Comparison of ENCODE assay signal across 11 cellular contexts in the genomic region with DNA sequence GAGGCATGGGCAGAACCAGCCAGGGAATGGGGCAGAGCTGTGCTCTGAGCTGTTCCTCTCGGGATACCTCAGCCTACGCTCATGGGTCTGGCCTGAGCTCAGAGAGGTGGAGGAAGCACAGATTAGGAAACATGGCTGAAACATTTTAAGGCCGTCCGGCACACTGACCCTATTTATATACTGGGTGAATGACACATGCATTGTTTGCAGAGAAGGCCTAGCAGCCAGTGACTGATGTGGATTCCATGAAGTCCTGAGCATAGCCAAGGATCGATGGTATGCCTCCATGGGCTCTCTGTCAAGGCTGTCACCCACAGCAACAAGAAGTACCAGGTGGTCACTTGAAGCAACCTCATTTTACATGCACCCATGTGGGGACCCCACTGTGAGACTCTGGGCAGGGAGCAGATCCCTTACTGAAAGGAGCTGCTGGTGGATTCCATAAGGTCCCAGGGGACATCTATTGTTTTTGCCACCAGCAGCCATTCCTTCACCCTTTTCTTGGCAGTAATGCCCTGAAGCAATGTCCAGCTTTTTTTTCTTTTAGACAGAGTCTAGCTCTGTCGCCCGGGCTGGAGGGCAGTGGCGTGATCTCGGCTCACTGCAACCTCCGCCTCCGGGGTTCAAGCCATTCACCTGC. TPM values are rescaled to one million over a fixed set of nuclear protein-coding genes. Genes with fewer than 3 reads are reported as not detected.
DNase-seq lines count a peak whose midpoint lies in the region; ATAC-seq, FAIRE-seq and TF ChIP-seq lines count a peak whose summit lies in the region.
"Had no signal": no experiment of that assay in that cellular context is flagged by ENCODE, and none has a peak within 500 bp of the region (broad histone marks: within the 10 kb centered on the region; RNA-seq: fewer than 3 reads in every experiment).

No MANE protein-coding gene starts in this region.

- H3K27me3 Mint-ChIP-seq in activated B cell treated with CpG ODN at 0.5 μM for 24 hours, result no peaks in the 10 kb centered on the region
- H3K27me3 Mint-ChIP-seq in activated CD8-positive, alpha-beta T cell treated with anti-CD3 and anti-CD28 coated beads for 36 hours, result no peaks in the 10 kb centered on the region
- H3K27me3 Mint-ChIP-seq: effector memory CD8-positive, alpha-beta T cell; stimulated activated naive CD8-positive, alpha-beta T cell treated with anti-CD3 and anti-CD28 coated beads, Interleukin-15, Interleukin-2, amounts not matched to agents 100 ng/mL and 50 ng/mL, for 24 hours had no signal

- H3K27ac ChIP-seq in ACC112 (ENCODE audit: low read depth, low read length), result peak overlapping the region; percentile 59; the same call in 1 of the 2 replicates

- CTCF ChIA-PET in activated B cell treated with CpG ODN at 0.5 μM for 24 hours (lab: Charles Lee), result interaction anchor here (1.0 to 7.9 kb wide), 5 partner anchors 10 to 104 kb away, joined by 4 to 429 read pairs (median 69); a partner anchor contains a TSS
- CTCF ChIA-PET in activated CD8-positive, alpha-beta T cell treated with anti-CD3 and anti-CD28 coated beads for 36 hours (lab: Charles Lee), result interaction anchor here (0.9 to 8.9 kb wide), 13 partner anchors 8 to 116 kb away, joined by 3 to 385 read pairs (median 14); no protein-coding TSS in a partner anchor

- POLR2A ChIA-PET in activated B cell treated with CpG ODN at 0.5 μM for 24 hours (lab: Charles Lee), result interaction anchor here (0.6 to 12.2 kb wide), 12 partner anchors 9 to 253 kb away, joined by 4 to 376 read pairs (median 20); a partner anchor contains a TSS
- POLR2A ChIA-PET in activated CD8-positive, alpha-beta T cell treated with anti-CD3 and anti-CD28 coated beads for 36 hours (lab: Charles Lee), result interaction anchor here (1.4 to 7.5 kb wide), 5 partner anchors 8 to 102 kb away, joined by 3 to 81 read pairs (median 10); a partner anchor contains a TSS

- H3K36me3 ChIP-seq in ACC112 (ENCODE audit: insufficient read depth, low read length) (0 out of 2 replicates have a peak, but pooled peaks cover 8% of the 10 kb centered on the region), GM06990 (ENCODE audit: control insufficient read depth, insufficient read depth, low read length) (peaks cover 12% of the 10 kb centered on the region)

- no peak overlapping the region for H3K4me3 Mint-ChIP-seq in activated B cell treated with CpG ODN at 0.5 μM for 24 hours
- no peak overlapping the region for H3K4me3 Mint-ChIP-seq in activated CD8-positive, alpha-beta T cell treated with anti-CD3 and anti-CD28 coated beads for 36 hours
- H3K4me3 Mint-ChIP-seq: effector memory CD8-positive, alpha-beta T cell had no signal

- H3K4me3 ChIP-seq in ACC112 (ENCODE audit: low read depth, low read length) (no peak overlapping the region), GM06990 (replicated peaks; ENCODE audit: low read depth, low read length) (no peak overlapping the region)

- H3K9me3 Mint-ChIP-seq in activated B cell treated with CpG ODN at 0.5 μM for 24 hours, result no peaks in the 10 kb centered on the region
- no peaks in the 10 kb centered on the region for H3K9me3 Mint-ChIP-seq in activated CD8-positive, alpha-beta T cell treated with anti-CD3 and anti-CD28 coated beads for 36 hours
- H3K9me3 Mint-ChIP-seq: effector memory CD8-positive, alpha-beta T cell; stimulated activated naive CD8-positive, alpha-beta T cell treated with anti-CD3 and anti-CD28 coated beads, Interleukin-15, Interleukin-2, amounts not matched to agents 100 ng/mL and 50 ng/mL, for 24 hours had no signal

- intact Hi-C loops in activated B cell treated with CpG ODN at 0.5 μM for 24 hours (cut with micrococcal nuclease), result loop anchor here (1.0 kb wide), 3 partner anchors 9 to 70 kb away; a partner anchor contains a TSS
- intact Hi-C loops in activated CD8-positive, alpha-beta T cell treated with anti-CD3 and anti-CD28 coated beads for 36 hours (cut with micrococcal nuclease), result no loop called here

- H3K4me1 Mint-ChIP-seq in activated B cell treated with CpG ODN at 0.5 μM for 24 hours, result peaks cover 83% of the 10 kb centered on the region
- peaks cover 31% of the 10 kb centered on the region for H3K4me1 Mint-ChIP-seq in activated CD8-positive, alpha-beta T cell treated with anti-CD3 and anti-CD28 coated beads for 36 hours (ENCODE audit: low read depth)

- peak overlapping the region; percentile 97 for H3K27ac Mint-ChIP-seq in activated B cell treated with CpG ODN at 0.5 μM for 24 hours
- no peak overlapping the region for H3K27ac Mint-ChIP-seq in activated CD8-positive, alpha-beta T cell treated with anti-CD3 and anti-CD28 coated beads for 36 hours
- H3K27ac Mint-ChIP-seq: stimulated activated naive CD8-positive, alpha-beta T cell treated with anti-CD3 and anti-CD28 coated beads, Interleukin-15, Interleukin-2, amounts not matched to agents 100 ng/mL and 50 ng/mL, for 24 hours had no signal

- TF ChIP-seq CTCF in GM06990 (IDR thresholded peaks at IDR 0.05; ENCODE audit: insufficient read depth, low read length, poor library complexity, severe bottlenecking) (no peak), activated B cell treated with CpG ODN at 0.5 μM for 24 hours (IDR thresholded peaks at IDR 0.05) (no peak), D721Med (IDR thresholded peaks at IDR 0.05; ENCODE audit: insufficient read depth, missing control alignments) (no peak)
- no peak for TF ChIP-seq CTCF in activated CD8-positive, alpha-beta T cell treated with anti-CD3 and anti-CD28 coated beads for 36 hours (IDR thresholded peaks at IDR 0.05)

- peak; percentile 36 for DNase-seq in GM06990 (ENCODE audit: extremely low read depth, insufficient read length)
- DNase-seq in activated B cell treated with CpG ODN at 0.5 μM for 24 hours, result peak; percentile 25
- peak; percentile 14 for DNase-seq in kidney glomerular epithelial cell (lab: John Stamatoyannopoulos, UW)
- no peak for DNase-seq in activated CD8-positive, alpha-beta T cell treated with anti-CD3 and anti-CD28 coated beads for 36 hours
- no peak for DNase-seq in D721Med (ENCODE audit: insufficient read length, low spot score)
- DNase-seq: activated gamma-delta T cell treated with Interleukin-2 at 50 U/mL for 16 hours; effector memory CD8-positive, alpha-beta T cell had no signal

- H3K79me2 ChIP-seq in ACC112 (ENCODE audit: control insufficient read depth, insufficient read depth, low read length, unreplicated experiment), result peaks cover 8% of the 10 kb centered on the region

- ATAC-seq in activated B cell treated with CpG ODN at 0.5 μM for 24 hours (ENCODE audit: low read depth) (no peak), HG03354 (IDR thresholded peaks at IDR 0.05; ENCODE audit: poor library complexity, severe bottlenecking, unreplicated experiment) (no peak), GM21381 (IDR thresholded peaks at IDR 0.05; ENCODE audit: unreplicated experiment) (no peak)
- ATAC-seq in activated CD8-positive, alpha-beta T cell treated with anti-CD3 and anti-CD28 coated beads for 36 hours, result no peak
- ATAC-seq: effector memory CD8-positive, alpha-beta T cell had no signal

- H2AFZ ChIP-seq in ACC112 (ENCODE audit: low read length, unreplicated experiment), result no peak overlapping the region

- FAIRE-seq in D721Med (lab: Jason Lieb, UNC), result no peak

- H3K36me3 Mint-ChIP-seq in activated B cell treated with CpG ODN at 0.5 μM for 24 hours (ENCODE audit: low read depth), result peaks cover 25% of the 10 kb centered on the region
- peaks cover 17% of the 10 kb centered on the region for H3K36me3 Mint-ChIP-seq in activated CD8-positive, alpha-beta T cell treated with anti-CD3 and anti-CD28 coated beads for 36 hours (ENCODE audit: low read depth)

- H3K27me3 ChIP-seq in ACC112 (ENCODE audit: insufficient read depth, low read length) (no peaks in the 10 kb centered on the region), GM06990 (replicated peaks; ENCODE audit: control insufficient read depth, insufficient read depth, low read length) (no peaks in the 10 kb centered on the region)

- H3K4me1 ChIP-seq in ACC112 (ENCODE audit: control insufficient read depth, insufficient read depth, low read length, unreplicated experiment), result peaks cover 51% of the 10 kb centered on the region

RNA-seq across cellular contexts. Expression of a gene that starts 8.4 kb away (rescaled TPM):
- total RNA-seq in activated B cell treated with CpG ODN at 0.5 μM for 24 hours, result 1,531 and 1,680 TPM in 2 replicates
- total RNA-seq in activated CD8-positive, alpha-beta T cell treated with anti-CD3 and anti-CD28 coated beads for 36 hours, result 1,000 to 10,000 TPM; 2,463 to 2,468 TPM

Comparison
In these comparisons a context has a peak if more than half of its experiments do, and no peak if none do; other contexts are left out.
1. DNase-seq: peak in GM06990 (single experiment), activated B cell treated with CpG ODN at 0.5 μM for 24 hours (single experiment) and kidney glomerular epithelial cell (single experiment); none in activated CD8-positive, alpha-beta T cell treated with anti-CD3 and anti-CD28 coated beads for 36 hours (single experiment) and D721Med (single experiment).